ENCODE assay signal across 17 cellular contexts in genomic region chr2:22795467-22795866, GRCh38.
DNase-seq lines count a peak whose midpoint lies in the region; ATAC-seq and TF ChIP-seq lines count a peak whose summit lies in the region.
"Had no signal": no experiment of that assay in that cellular context is flagged by ENCODE, and none has a peak within 500 bp of the region (broad histone marks: within the 10 kb centered on the region; RNA-seq: fewer than 3 reads in every experiment).

No MANE protein-coding gene starts in this region.

- no TSS peak for BruUV-seq in PC-9 (replicated peaks; lab: Mats Ljungman, UMichigan)

- no peak overlapping the region for H3K27ac Mint-ChIP-seq in endodermal cell

- H2AFZ ChIP-seq in neural cell (ENCODE audit: low read depth, low read length) = no peak overlapping the region
- no peak overlapping the region for H2AFZ ChIP-seq in PC-9

- peaks cover 55% of the 10 kb centered on the region for H3K27me3 Mint-ChIP-seq in endodermal cell (ENCODE audit: insufficient read depth)

- TF ChIP-seq CTCF in endodermal cell (conservative IDR thresholded peaks at IDR 0.05) (no peak), neural cell (IDR thresholded peaks at IDR 0.05; ENCODE audit: poor library complexity, severe bottlenecking) (no peak), PC-9 (conservative IDR thresholded peaks at IDR 0.05) (no peak)

- H3K79me2 ChIP-seq in neural cell (replicated peaks; ENCODE audit: insufficient read depth, low read length) (no peaks in the 10 kb centered on the region), PC-9 (ENCODE audit: low read depth) (no peaks in the 10 kb centered on the region)

- CTCF ChIA-PET in PC-9 (lab: Charles Lee) = no interaction called here

- no peaks in the 10 kb centered on the region for H3K36me3 ChIP-seq in endodermal cell (ENCODE audit: control insufficient read depth, insufficient read depth, low read length)
- H3K36me3 ChIP-seq in neural cell (ENCODE audit: insufficient read depth, low read length) = no peaks in the 10 kb centered on the region
- H3K36me3 ChIP-seq in PC-9 (ENCODE audit: low read depth) = no peaks in the 10 kb centered on the region
- H3K36me3 ChIP-seq: Peyer's patch had no signal

- peak; percentile 75 for TF ChIP-seq EP300 in neural cell (conservative IDR thresholded peaks at IDR 0.05; ENCODE audit: poor library complexity, severe bottlenecking)

- no peak overlapping the region for H3K4me3 Mint-ChIP-seq in endodermal cell

- H3K4me1 ChIP-seq in endodermal cell (ENCODE audit: control insufficient read depth, insufficient read depth, low read length) (peaks cover 8% of the 10 kb centered on the region), PC-9 (replicated peaks; ENCODE audit: insufficient read depth) (no peaks in the 10 kb centered on the region)
- H3K4me1 ChIP-seq: Peyer's patch had no signal

- TF ChIP-seq RAD21 in neural cell (conservative IDR thresholded peaks at IDR 0.05) = peak; percentile 38

- POLR2A ChIA-PET in PC-9 (lab: Charles Lee; ENCODE audit: unreplicated experiment) = no interaction called here

- H3K9ac ChIP-seq in endodermal cell (ENCODE audit: extremely low read depth, low read length, poor library complexity, severe bottlenecking) (no peak overlapping the region), neural cell (ENCODE audit: low read length) (no peak overlapping the region)

- no peaks in the 10 kb centered on the region for H4K20me1 ChIP-seq in neural cell (ENCODE audit: insufficient read depth)
- no peaks in the 10 kb centered on the region for H4K20me1 ChIP-seq in PC-9 (ENCODE audit: insufficient read depth)

- H3K4me2 ChIP-seq in neural cell (ENCODE audit: low read length) = no peak overlapping the region
- H3K4me2 ChIP-seq in PC-9 = no peak overlapping the region

- H3K27ac ChIP-seq in endodermal cell (ENCODE audit: low read depth, low read length) (no peak overlapping the region), neural cell (ENCODE audit: low read length) (peak overlapping the region; percentile 45), PC-9 (no peak overlapping the region)
- H3K27ac ChIP-seq: C4-2B, Peyer's patch had no signal

- intact Hi-C loops in PC-9 (cut with micrococcal nuclease; ENCODE audit: unreplicated experiment) = no loop called here

- 41 to 60% methylated on average over 1 to 2 of the region's 2 CpGs for WGBS in endodermal cell (ENCODE audit: insufficient coverage in 1 of 2, insufficient read length in 1 of 2), 2 experiments

- no peak overlapping the region for H3K4me3 ChIP-seq in endodermal cell (ENCODE audit: low read length)
- H3K4me3 ChIP-seq in neural cell (ENCODE audit: low read length) = peak overlapping the region; percentile 34
- no peak overlapping the region for H3K4me3 ChIP-seq in PC-9
- H3K4me3 ChIP-seq: Peyer's patch had no signal

- H3K9me3 Mint-ChIP-seq in endodermal cell = no peaks in the 10 kb centered on the region

- H3K9me3 ChIP-seq in endodermal cell (ENCODE audit: control insufficient read depth, low read length) = no peaks in the 10 kb centered on the region
- no peaks in the 10 kb centered on the region for H3K9me3 ChIP-seq in neural cell (ENCODE audit: low read length)
- no peaks in the 10 kb centered on the region for H3K9me3 ChIP-seq in PC-9 (ENCODE audit: insufficient read depth, low read depth)
- H3K9me3 ChIP-seq: Peyer's patch had no signal

- no peaks in the 10 kb centered on the region for H3F3A ChIP-seq in neural cell (ENCODE audit: insufficient read depth, low read length, poor library complexity, severe bottlenecking)
- H3F3A ChIP-seq in PC-9 (ENCODE audit: insufficient read depth, low read depth) = no peaks in the 10 kb centered on the region

- H3K4me1 Mint-ChIP-seq in endodermal cell = peaks cover 25% of the 10 kb centered on the region

- DNase-seq in NCI-H2171 treated with DMSO at 0.1 percent for 48 hours (lab: John Stamatoyannopoulos, UW) (peak; percentile 46), NCI-H2171 (lab: John Stamatoyannopoulos, UW) (no peak), NCI-H526 (lab: John Stamatoyannopoulos, UW) (peak; percentile 90 to 96), endodermal cell (peak; percentile 68), PC-9 (no peak), NCI-H1930 (lab: John Stamatoyannopoulos, UW) (no peak)
- DNase-seq: DMS53, GDM1, Kasumi-1, NCI-H1092, NCI-H1436, NCI-H2029 treated with DMSO at 0.1 percent for 48 hours, NCI-H446 treated with DMSO at 0.1 percent for 48 hours, Peyer's patch had no signal

- no peaks in the 10 kb centered on the region for H3K36me3 Mint-ChIP-seq in endodermal cell (ENCODE audit: low read depth)

- ATAC-seq in GM19328 (IDR thresholded peaks at IDR 0.05; ENCODE audit: unreplicated experiment) = no peak

- peaks cover 41% of the 10 kb centered on the region for H3K27me3 ChIP-seq in endodermal cell (ENCODE audit: control insufficient read depth, insufficient read depth, low read length, poor library complexity, severe bottlenecking)
- H3K27me3 ChIP-seq in neural cell (ENCODE audit: insufficient read depth, low read depth, low read length) = no peaks in the 10 kb centered on the region
- no peaks in the 10 kb centered on the region for H3K27me3 ChIP-seq in PC-9 (ENCODE audit: insufficient read depth, low read depth)
- H3K27me3 ChIP-seq: Peyer's patch had no signal

- no peaks in the 10 kb centered on the region for H3K9me2 ChIP-seq in neural cell (ENCODE audit: insufficient read depth, low read length)
- H3K9me2 ChIP-seq in PC-9 (ENCODE audit: insufficient read depth) = no peaks in the 10 kb centered on the region; the same call in 1 of the 2 replicates

TF ChIP-seq in neural cell, 6 proteins besides CTCF, POLR2A, EP300 and RAD21:
- TF ChIP-seq POLR2AphosphoS5 (IDR thresholded peaks at IDR 0.05) = peak; percentile 60
- TF ChIP-seq REST (IDR thresholded peaks at IDR 0.05; ENCODE audit: borderline replicate concordance) = peak; percentile 32
- no peak for TF ChIP-seq TAF1 (IDR thresholded peaks at IDR 0.05; ENCODE audit: low read depth)
- TF ChIP-seq EZH2 (IDR thresholded peaks at IDR 0.05; ENCODE audit: borderline replicate concordance, insufficient read depth, low read length, poor library complexity, severe bottlenecking) = no peak
- TF ChIP-seq SMC3 (conservative IDR thresholded peaks at IDR 0.05; ENCODE audit: poor library complexity) = peak; percentile 27

Comparison
In these comparisons a context has a peak if more than half of its experiments do, and no peak if none do; other contexts are left out.
1. DNase-seq: peak in NCI-H2171 treated with DMSO at 0.1 percent for 48 hours (single experiment), NCI-H526 (2 of 2) and endodermal cell (single experiment); none in NCI-H2171 (single experiment), PC-9 (0 of 2) and NCI-H1930 (0 of 2).